14 cellular contexts compared by ENCODE assay signal in genomic region chr18:44946529-44947113, GRCh38.
DNase-seq lines count a peak whose midpoint lies in the region; ATAC-seq, FAIRE-seq and TF ChIP-seq lines count a peak whose summit lies in the region.
"Had no signal": no experiment of that assay in that cellular context is flagged by ENCODE, and none has a peak within 500 bp of the region (broad histone marks: within the 10 kb centered on the region; RNA-seq: fewer than 3 reads in every experiment).

No MANE protein-coding gene starts in this region.

- no peak overlapping the region for H3K27ac Mint-ChIP-seq in activated T-cell treated with anti-CD3 and anti-CD28 coated beads, Interleukin-2, amount 50 U/mL, for 72 hours
- H3K27ac Mint-ChIP-seq in MCF 10A (ENCODE audit: low read depth, unreplicated experiment) = no peak overlapping the region
- H3K27ac Mint-ChIP-seq: activated naive CD8-positive, alpha-beta T cell had no signal

- no peaks in the 10 kb centered on the region for H3K4me1 Mint-ChIP-seq in activated T-cell treated with anti-CD3 and anti-CD28 coated beads, Interleukin-2, amount 50 U/mL, for 72 hours (ENCODE audit: low read depth)
- H3K4me1 Mint-ChIP-seq in MCF 10A (ENCODE audit: insufficient read depth, unreplicated experiment) = no peaks in the 10 kb centered on the region

- intact Hi-C loops in breast epithelium (cut with DNase I; ENCODE audit: low total_unique reads) = no loop called here
- intact Hi-C loops in MCF 10A (cut with micrococcal nuclease) = no loop called here

- ATAC-seq in activated T-cell treated with anti-CD3 and anti-CD28 coated beads, Interleukin-2, amount 50 U/mL, for 72 hours (replicated peaks in 1 of 2) = no peak

- WGBS in ectodermal cell, 2 experiments = 68 to 79% methylated on average over 3 to 4 of the region's 4 CpGs

- FAIRE-seq in RCC 7860 (lab: Jason Lieb, UNC) = no peak

- no peak overlapping the region for H3K4me3 Mint-ChIP-seq in activated T-cell treated with anti-CD3 and anti-CD28 coated beads, Interleukin-2, amount 50 U/mL, for 72 hours
- H3K4me3 Mint-ChIP-seq in MCF 10A (ENCODE audit: unreplicated experiment) = no peak overlapping the region
- H3K4me3 Mint-ChIP-seq: activated naive CD8-positive, alpha-beta T cell; naive B cell had no signal

- POLR2A ChIA-PET in MCF 10A (lab: Yijun Ruan, JAX) = no interaction called here

- H3K27me3 Mint-ChIP-seq in activated T-cell treated with anti-CD3 and anti-CD28 coated beads, Interleukin-2, amount 50 U/mL, for 72 hours (ENCODE audit: low read depth) = no peaks in the 10 kb centered on the region
- no peaks in the 10 kb centered on the region for H3K27me3 Mint-ChIP-seq in MCF 10A (ENCODE audit: insufficient read depth, unreplicated experiment)
- H3K27me3 Mint-ChIP-seq: naive B cell had no signal

- H3K27me3 ChIP-seq in ectodermal cell (ENCODE audit: control insufficient read depth, insufficient read depth, low read length, poor library complexity, severe bottlenecking) (no peaks in the 10 kb centered on the region), breast epithelium (no peaks in the 10 kb centered on the region)
- H3K27me3 ChIP-seq: upper lobe of left lung had no signal

- TF ChIP-seq CTCF in breast epithelium (IDR thresholded peaks at IDR 0.05) (no peak), MCF 10A (IDR thresholded peaks at IDR 0.05; ENCODE audit: unreplicated experiment) (no peak)

- no peaks in the 10 kb centered on the region for H3K9me3 Mint-ChIP-seq in activated T-cell treated with anti-CD3 and anti-CD28 coated beads, Interleukin-2, amount 50 U/mL, for 72 hours
- no peaks in the 10 kb centered on the region for H3K9me3 Mint-ChIP-seq in MCF 10A (ENCODE audit: unreplicated experiment)
- H3K9me3 Mint-ChIP-seq: naive B cell had no signal

- H3K9me3 ChIP-seq in ectodermal cell (ENCODE audit: control insufficient read depth, low read length) (no peaks in the 10 kb centered on the region), breast epithelium (no peaks in the 10 kb centered on the region)
- H3K9me3 ChIP-seq: upper lobe of left lung had no signal

- BruUV-seq in MCF 10A (replicated peaks; lab: Mats Ljungman, UMichigan) = no TSS peak

- TF ChIP-seq POLR2A in breast epithelium (IDR thresholded peaks at IDR 0.05) = no peak

- DNase-seq in COLO668 (lab: John Stamatoyannopoulos, UW; ENCODE audit: unreplicated experiment) (peak; percentile 37), NCI-H1105 treated with DMSO at 0.1 percent for 48 hours (lab: John Stamatoyannopoulos, UW) (peak; percentile 37), NCI-H2196 (lab: John Stamatoyannopoulos, UW; ENCODE audit: unreplicated experiment) (peak; percentile 57), RCC 7860 (ENCODE audit: low spot score) (no peak), breast epithelium (ENCODE audit: low spot score in 2 of 2) (no peak), MCF 10A (ENCODE audit: unreplicated experiment) (no peak)
- no peak for DNase-seq in activated T-cell treated with anti-CD3 and anti-CD28 coated beads, Interleukin-2, amount 50 U/mL, for 72 hours
- DNase-seq: activated CD4-positive, alpha-beta T cell treated with anti-CD3 and anti-CD28 coated beads for 48 hours; naive B cell; stimulated activated CD4-positive, alpha-beta T cell treated with anti-CD3 and anti-CD28 coated beads, Interleukin-12 subunit alpha, Interleukin-12 subunit beta, amount 100 ng/mL, for 4 hours; stimulated activated naive CD4-positive, alpha-beta T cell treated with Interleukin-2 at 50 U/mL for 16 hours; upper lobe of left lung had no signal

- H3K36me3 ChIP-seq in ectodermal cell (ENCODE audit: control insufficient read depth, insufficient read depth, low read length) = peaks cover 18% of the 10 kb centered on the region
- H3K36me3 ChIP-seq in breast epithelium = no peaks in the 10 kb centered on the region

- CTCF ChIA-PET in MCF 10A (lab: Yijun Ruan, JAX) = no interaction called here

- H3K4me3 ChIP-seq in ectodermal cell (ENCODE audit: insufficient read depth, low read depth, low read length) (no peak overlapping the region), breast epithelium (no peak overlapping the region)
- H3K4me3 ChIP-seq: upper lobe of left lung had no signal

- H3K36me3 Mint-ChIP-seq in activated T-cell treated with anti-CD3 and anti-CD28 coated beads, Interleukin-2, amount 50 U/mL, for 72 hours (ENCODE audit: insufficient read depth in 2 of 2) = no peaks in the 10 kb centered on the region
- H3K36me3 Mint-ChIP-seq in MCF 10A (ENCODE audit: insufficient read depth, unreplicated experiment) = no peaks in the 10 kb centered on the region
- H3K36me3 Mint-ChIP-seq: activated naive CD8-positive, alpha-beta T cell had no signal

- peaks cover 54% of the 10 kb centered on the region for H3K4me1 ChIP-seq in ectodermal cell (ENCODE audit: control insufficient read depth, insufficient read depth, low read length)
- H3K4me1 ChIP-seq in breast epithelium = no peaks in the 10 kb centered on the region

- H3K27ac ChIP-seq in ectodermal cell (ENCODE audit: insufficient read depth, low read depth, low read length, poor library complexity, severe bottlenecking) (peak overlapping the region; percentile 58), breast epithelium (no peak overlapping the region)
- H3K27ac ChIP-seq: upper lobe of left lung had no signal

Comparison
In these comparisons a context has a peak if more than half of its experiments do, and no peak if none do; other contexts are left out.
1. DNase-seq: peak in COLO668 (single experiment), NCI-H1105 treated with DMSO at 0.1 percent for 48 hours (single experiment) and NCI-H2196 (single experiment); none in activated T-cell treated with anti-CD3 and anti-CD28 coated beads, Interleukin-2, amount 50 U/mL, for 72 hours (0 of 2), RCC 7860 (single experiment), breast epithelium (0 of 2) and MCF 10A (single experiment).